24 cellular contexts compared by ENCODE assay signal in genomic region chr9:130741024-130741305, GRCh38.
"Had no signal": no experiment of that assay in that cellular context is flagged by ENCODE, and none has a peak within 500 bp of the region (broad histone marks: within the 10 kb centered on the region; RNA-seq: fewer than 3 reads in every experiment).

No MANE protein-coding gene starts in this region.

- H3K4me1 Mint-ChIP-seq: mesothelial cell of epicardium had no signal

- H3K4me3 Mint-ChIP-seq: dendritic cell treated with granulocyte-macrophage colony-stimulating factor and Interleukin-4, amounts not matched to agents 40 ng/mL and 50 ng/mL, for 4 days; effector memory CD8-positive, alpha-beta T cell; endodermal cell; mesothelial cell of epicardium; naive B cell had no signal

- H3K9me3 Mint-ChIP-seq: dendritic cell treated with granulocyte-macrophage colony-stimulating factor and Interleukin-4, amounts not matched to agents 40 ng/mL and 50 ng/mL, for 4 days; effector memory CD8-positive, alpha-beta T cell; endodermal cell; mesothelial cell of epicardium; naive B cell had no signal

- H3K27ac ChIP-seq: colonic mucosa, esophagus squamous epithelium, gastrocnemius medialis, heart right ventricle, left lung, lower lobe of right lung had no signal

- H3K4me1 ChIP-seq: left lung, lower lobe of right lung had no signal

- H3K36me3 ChIP-seq: colonic mucosa, esophagus squamous epithelium, gastrocnemius medialis, left lung, lower lobe of right lung had no signal

- H3K36me3 Mint-ChIP-seq: mesothelial cell of epicardium, naive B cell had no signal

- H3K4me3 ChIP-seq: colonic mucosa, esophagus squamous epithelium, gastrocnemius medialis, heart right ventricle, left lung, lower lobe of right lung, mucosa of descending colon had no signal

- DNase-seq: colonic mucosa; cortex of kidney; effector CD8-positive, alpha-beta T cell; effector memory CD8-positive, alpha-beta T cell; endodermal cell; erythroblast; esophagus squamous epithelium; foreskin fibroblast; foreskin melanocyte; gastrocnemius medialis; glutamatergic neuron; head of caudate nucleus; heart right ventricle; hippocampal formation; left cardiac atrium; left lung; left ventricle myocardium superior; lower lobe of right lung; mesenchymal stem cell; mucosa of descending colon; naive B cell had no signal

- H3K9me3 ChIP-seq: colonic mucosa, esophagus squamous epithelium, gastrocnemius medialis, heart right ventricle, left lung, lower lobe of right lung, mucosa of descending colon had no signal

- H3K27ac Mint-ChIP-seq: dendritic cell treated with granulocyte-macrophage colony-stimulating factor and Interleukin-4, amounts not matched to agents 40 ng/mL and 50 ng/mL, for 4 days; effector memory CD8-positive, alpha-beta T cell; endodermal cell; mesothelial cell of epicardium; naive B cell had no signal

- H3K27me3 ChIP-seq: colonic mucosa, esophagus squamous epithelium, gastrocnemius medialis, heart right ventricle, left lung had no signal

- H3K27me3 Mint-ChIP-seq: dendritic cell treated with granulocyte-macrophage colony-stimulating factor and Interleukin-4, amounts not matched to agents 40 ng/mL and 50 ng/mL, for 4 days; effector memory CD8-positive, alpha-beta T cell; naive B cell had no signal

- ATAC-seq: effector memory CD8-positive, alpha-beta T cell; esophagus mucosa; gastrocnemius medialis; heart right ventricle; left cardiac atrium; left lung; left ventricle myocardium superior; lower lobe of right lung had no signal
